24 cellular contexts compared by ENCODE assay signal in genomic region chr13:18233783-18234299, GRCh38.
"Had no signal": no experiment of that assay in that cellular context is flagged by ENCODE, and none has a peak within 500 bp of the region (broad histone marks: within the 10 kb centered on the region; RNA-seq: fewer than 3 reads in every experiment).

No MANE protein-coding gene starts in this region.

- H3K27ac ChIP-seq: colonic mucosa, epithelial cell of prostate, esophagus squamous epithelium, gastrocnemius medialis, heart right ventricle, left lung, lower lobe of right lung had no signal

- H3K9me3 ChIP-seq: colonic mucosa, gastrocnemius medialis, lower lobe of right lung had no signal

- H3K36me3 ChIP-seq: colonic mucosa, esophagus squamous epithelium, gastrocnemius medialis, heart right ventricle, left lung, lower lobe of right lung had no signal

- H3K4me3 ChIP-seq: colonic mucosa, esophagus squamous epithelium, gastrocnemius medialis, heart right ventricle, left lung, lower lobe of right lung, mucosa of descending colon had no signal

- H3K4me1 ChIP-seq: colonic mucosa, esophagus squamous epithelium, gastrocnemius medialis, heart right ventricle, left lung, lower lobe of right lung had no signal

- H3K4me3 Mint-ChIP-seq: dendritic cell treated with granulocyte-macrophage colony-stimulating factor and Interleukin-4, amounts not matched to agents 40 ng/mL and 50 ng/mL, for 4 days; effector memory CD8-positive, alpha-beta T cell; endodermal cell; mesothelial cell of epicardium had no signal

- H3K27me3 ChIP-seq: colonic mucosa, esophagus squamous epithelium, gastrocnemius medialis, heart right ventricle, left lung had no signal

- H3K27ac Mint-ChIP-seq: dendritic cell treated with granulocyte-macrophage colony-stimulating factor and Interleukin-4, amounts not matched to agents 40 ng/mL and 50 ng/mL, for 4 days; effector memory CD8-positive, alpha-beta T cell; endodermal cell; mesothelial cell of epicardium had no signal

- H3K27me3 Mint-ChIP-seq: dendritic cell treated with granulocyte-macrophage colony-stimulating factor and Interleukin-4, amounts not matched to agents 40 ng/mL and 50 ng/mL, for 4 days; effector memory CD8-positive, alpha-beta T cell had no signal

- ATAC-seq: effector memory CD8-positive, alpha-beta T cell; esophagus mucosa; gastrocnemius medialis; heart right ventricle; left cardiac atrium; left lung; left ventricle myocardium superior; lower lobe of right lung; mucosa of descending colon had no signal

- H3K9me3 Mint-ChIP-seq: effector memory CD8-positive, alpha-beta T cell had no signal

- H3K4me1 Mint-ChIP-seq: endodermal cell, mesothelial cell of epicardium had no signal

- DNase-seq: colonic mucosa; cortex of kidney; effector CD8-positive, alpha-beta T cell; effector memory CD8-positive, alpha-beta T cell; endodermal cell; erythroblast; esophagus squamous epithelium; foreskin fibroblast; foreskin melanocyte; gastrocnemius medialis; glutamatergic neuron; head of caudate nucleus; heart right ventricle; hippocampal formation; left cardiac atrium; left ventricle myocardium superior; lower lobe of right lung; mesenchymal stem cell; mucosa of descending colon had no signal
